18 cellular contexts compared by ENCODE assay signal in genomic region chr9:121171236-121171635, GRCh38. TPM values are rescaled to one million over a fixed set of nuclear protein-coding genes. Genes with fewer than 3 reads are reported as not detected.
DNase-seq lines count a peak whose midpoint lies in the region; ATAC-seq, FAIRE-seq and TF ChIP-seq lines count a peak whose summit lies in the region.
"Had no signal": no experiment of that assay in that cellular context is flagged by ENCODE, and none has a peak within 500 bp of the region (broad histone marks: within the 10 kb centered on the region; RNA-seq: fewer than 3 reads in every experiment).

No MANE protein-coding gene starts in this region.

- TF ChIP-seq EP300 in HepG2 (IDR thresholded peaks at IDR 0.05; ENCODE audit: low read depth in 2 of 2, low read length in 2 of 2) = no peak
- TF ChIP-seq EP300 in HepG2 (CRISPR knock-in tag; IDR thresholded peaks at IDR 0.05; ENCODE audit: borderline replicate concordance) = no peak

- H3K9me3 Mint-ChIP-seq in endothelial cell (ENCODE audit: unreplicated experiment) = no peaks in the 10 kb centered on the region
- H3K9me3 Mint-ChIP-seq in stimulated activated naive B cell treated with anti-CD40 and anti-IgM and Interleukin-4, amounts not matched to agents 10 μg/mL and 1 μg/mL and 100 μg/mL, for 72 hours = no peaks in the 10 kb centered on the region

- H3K9me3 ChIP-seq in HepG2 (ENCODE audit: low read length) (no peaks in the 10 kb centered on the region), right lobe of liver (no peaks in the 10 kb centered on the region)
- H3K9me3 ChIP-seq: BLaER1, Caco-2 had no signal

- H3K36me3 Mint-ChIP-seq in endothelial cell (ENCODE audit: low read depth, unreplicated experiment) = peaks cover 31% of the 10 kb centered on the region
- H3K36me3 Mint-ChIP-seq in stimulated activated naive B cell treated with anti-CD40 and anti-IgM and Interleukin-4, amounts not matched to agents 10 μg/mL and 1 μg/mL and 100 μg/mL, for 72 hours = peaks cover 38 to 71% of the 10 kb centered on the region in 2 donors

- H3K9ac ChIP-seq in HepG2 (ENCODE audit: insufficient read depth, low read depth, low read length) = no peak overlapping the region
- H3K9ac ChIP-seq: BLaER1, GM23248, KMS-11 had no signal

- peak overlapping the region; percentile 38 for H3K27ac Mint-ChIP-seq in endothelial cell (ENCODE audit: unreplicated experiment)
- H3K27ac Mint-ChIP-seq in stimulated activated naive B cell treated with anti-CD40 and anti-IgM and Interleukin-4, amounts not matched to agents 10 μg/mL and 1 μg/mL and 100 μg/mL, for 72 hours = peak overlapping the region; percentile 22

- H4K20me1 ChIP-seq in HepG2 (ENCODE audit: insufficient read depth, low read length) = no peaks in the 10 kb centered on the region

- no peak for TF ChIP-seq RAD21 in HepG2 (CRISPR knock-in tag; IDR thresholded peaks at IDR 0.05)

- 95% methylated on average over 5 of the region's 5 CpGs for WGBS in HepG2 (ENCODE audit: low lambda C conversion rate)
- 89% methylated on average over 5 of the region's 5 CpGs for WGBS in right lobe of liver (ENCODE audit: insufficient coverage, low coverage, low lambda C conversion rate, missing lambda C conversion rate)

- DNase-seq in DMS 273 (lab: John Stamatoyannopoulos, UW; ENCODE audit: unreplicated experiment) (peak; percentile 26), DMS 273 treated with DMSO at 0.1 percent for 48 hours (lab: John Stamatoyannopoulos, UW) (no peak), HepG2 (ENCODE audit: low spot score) (no peak), right lobe of liver (no peak), endothelial cell (ENCODE audit: low spot score) (peak; percentile 21)
- DNase-seq in stimulated activated naive B cell treated with anti-CD40 and anti-IgM and Interleukin-4, amounts not matched to agents 10 μg/mL and 1 μg/mL and 100 μg/mL, for 72 hours = no peak
- DNase-seq: Caco-2, GF-D8, GM23248, NCI-H187 treated with DMSO at 0.1 percent for 48 hours, NCI-H526 treated with DMSO at 0.1 percent for 48 hours, RPMI8226 had no signal

- no peak overlapping the region for H3K4me2 ChIP-seq in HepG2 (ENCODE audit: low read depth, low read length)
- H3K4me2 ChIP-seq: BLaER1, KMS-11 had no signal

- H3K4me1 ChIP-seq in HepG2 (ENCODE audit: insufficient read depth, low read length) = no peaks in the 10 kb centered on the region
- no peaks in the 10 kb centered on the region for H3K4me1 ChIP-seq in right lobe of liver
- H3K4me1 ChIP-seq: BLaER1, Caco-2 had no signal

- no peak overlapping the region for H3K4me3 ChIP-seq in HepG2 (replicated peaks in 1 of 3; ENCODE audit: insufficient read depth in 1 of 3, low read depth in 2 of 3, low read length in 3 of 3)
- no peak overlapping the region for H3K4me3 ChIP-seq in right lobe of liver
- H3K4me3 ChIP-seq: BLaER1, GM23248 had no signal

- H3K27me3 ChIP-seq in HepG2 (ENCODE audit: control insufficient read depth in 1 of 2, insufficient read depth in 2 of 2, low read length in 2 of 2) = no peaks in the 10 kb centered on the region
- H3K27me3 ChIP-seq in right lobe of liver = no peaks in the 10 kb centered on the region
- H3K27me3 ChIP-seq: BLaER1 had no signal

- H3K36me3 ChIP-seq in HepG2 (replicated peaks in 1 of 2; ENCODE audit: control insufficient read depth in 1 of 2, insufficient read depth in 2 of 2, low read length in 2 of 2) = peaks cover 5 to 40% of the 10 kb centered on the region in 2 experiments; a peak in 4 of 5 replicates
- H3K36me3 ChIP-seq in right lobe of liver = peaks cover 0 to 24% (median 6%) of the 10 kb centered on the region in 4 donors

- H3K27ac ChIP-seq in HepG2 (ENCODE audit: extremely low read length, insufficient read depth, low read length) = no peak overlapping the region
- no peak overlapping the region for H3K27ac ChIP-seq in right lobe of liver
- H3K27ac ChIP-seq: 22Rv1, BLaER1, GM23248, HL-60, KMS-11 had no signal

- no peak overlapping the region for H3K4me3 Mint-ChIP-seq in endothelial cell (ENCODE audit: unreplicated experiment)
- no peak overlapping the region for H3K4me3 Mint-ChIP-seq in stimulated activated naive B cell treated with anti-CD40 and anti-IgM and Interleukin-4, amounts not matched to agents 10 μg/mL and 1 μg/mL and 100 μg/mL, for 72 hours

- BruUV-seq in HepG2 (replicated peaks; lab: Mats Ljungman, UMichigan) = no TSS peak

- FAIRE-seq in HepG2 (lab: Jason Lieb, UNC) = no peak

- intact Hi-C loops in HepG2 (cut with micrococcal nuclease; ENCODE audit: unreplicated experiment) = no loop called here
- intact Hi-C loops in right lobe of liver (cut with DNase I) = no loop called here

- no peak for ATAC-seq in HepG2
- ATAC-seq in right lobe of liver = no peak
- no peak for ATAC-seq in stimulated activated naive B cell treated with anti-CD40 and anti-IgM and Interleukin-4, amounts not matched to agents 10 μg/mL and 1 μg/mL and 100 μg/mL, for 72 hours (replicated peaks)
- no peak for ATAC-seq in HG03439 (IDR thresholded peaks at IDR 0.05; ENCODE audit: unreplicated experiment)
- ATAC-seq in HG03025 (IDR thresholded peaks at IDR 0.05; ENCODE audit: low FRiP score, unreplicated experiment) = no peak

- POLR2A ChIA-PET in HepG2 (lab: Yijun Ruan, JAX) = no interaction called here

- H3K79me2 ChIP-seq in HepG2 (ENCODE audit: insufficient read depth, low read length) = no peaks in the 10 kb centered on the region

- no peak overlapping the region for H2AFZ ChIP-seq in HepG2 (ENCODE audit: low read length)
- H2AFZ ChIP-seq: GM23248 had no signal

- no peaks in the 10 kb centered on the region for H3K27me3 Mint-ChIP-seq in endothelial cell (ENCODE audit: unreplicated experiment)
- no peaks in the 10 kb centered on the region for H3K27me3 Mint-ChIP-seq in stimulated activated naive B cell treated with anti-CD40 and anti-IgM and Interleukin-4, amounts not matched to agents 10 μg/mL and 1 μg/mL and 100 μg/mL, for 72 hours

- H3K4me1 Mint-ChIP-seq in endothelial cell (ENCODE audit: unreplicated experiment) = peaks cover 6% of the 10 kb centered on the region
- H3K4me1 Mint-ChIP-seq in stimulated activated naive B cell treated with anti-CD40 and anti-IgM and Interleukin-4, amounts not matched to agents 10 μg/mL and 1 μg/mL and 100 μg/mL, for 72 hours = peaks cover 5 to 16% of the 10 kb centered on the region in 2 donors

- TF ChIP-seq CTCF in HepG2 (CRISPR knock-in tag; IDR thresholded peaks at IDR 0.05) (no peak), right lobe of liver (IDR thresholded peaks at IDR 0.05) (no peak), endothelial cell (IDR thresholded peaks at IDR 0.05; ENCODE audit: unreplicated experiment) (no peak)

- in situ Hi-C loops in HepG2 (cut with HindIII; ENCODE audit: extremely low pct_ligation_motif_present, low pct_unique_long_range_greater_than_20kb) = no loop called here

- TF ChIP-seq POLR2A in HepG2 (IDR thresholded peaks at IDR 0.05; ENCODE audit: insufficient read depth in 1 of 2, low read depth in 2 of 2, low read length in 2 of 2) (no peak), right lobe of liver (IDR thresholded peaks at IDR 0.05) (no peak)

- CTCF ChIA-PET in HepG2 (lab: Yijun Ruan, JAX; ENCODE audit: low intra/inter-chr PET ratio, low total read pairs) = no interaction called here

TF ChIP-seq in HepG2, 621 proteins besides CTCF, POLR2A, EP300 and RAD21:
- TF ChIP-seq ZNF629 (CRISPR knock-in tag; conservative IDR thresholded peaks at IDR 0.05) (peak; percentile 47; the same call in 1 of the 2 replicates), ZNF225 (CRISPR knock-in tag; IDR thresholded peaks at IDR 0.05) (no peak)

RNA-seq across cellular contexts. Expression of gene RAB14, which starts 30.4 kb away (rescaled TPM):
- total RNA-seq in HepG2 (2016; rRNA removed; fragmentation: Illumina TruSeq; extraction: Trizol) (19.3 and 42.2 TPM in 2 replicates), right lobe of liver (10 to 100 TPM; 29.0 to 65.1 (median 53.5) TPM), endothelial cell (ENCODE audit: unreplicated experiment) (81.6 TPM)
- 2.8 and 4.0 TPM in 2 replicates for total RNA-seq in HepG2 (2016; cell fraction: cytosol; rRNA removed; fragmentation: Illumina TruSeq; extraction: Trizol; ENCODE audit: low read depth)
- 18.4 and 42.0 TPM in 2 replicates for total RNA-seq in HepG2 (2016; cell fraction: insoluble cytoplasmic fraction; rRNA removed; fragmentation: Illumina TruSeq; extraction: Trizol)
- 18.7 and 20.5 TPM in 2 replicates for total RNA-seq in HepG2 (2016; cell fraction: membrane; rRNA removed; fragmentation: Illumina TruSeq; extraction: Trizol)
- 24.4 and 28.8 TPM in 2 replicates for total RNA-seq in HepG2 (2016; cell fraction: nucleus; rRNA removed; fragmentation: Illumina TruSeq; extraction: Trizol)
- 15.3 and 17.4 TPM in 2 replicates for polyA plus RNA-seq in HepG2 (2011; rRNA removed)
- polyA plus RNA-seq in HepG2 (2011; cell fraction: cytosol; rRNA removed) = 6.4 and 13.9 TPM in 2 replicates
- polyA plus RNA-seq in HepG2 (2011; cell fraction: nucleus; rRNA removed) = 9.5 and 11.9 TPM in 2 replicates
- polyA plus RNA-seq in HepG2 (2012) = 31.9 and 33.9 TPM in 2 replicates
- 2.7 and 2.8 TPM in 2 replicates for polyA plus RNA-seq in HepG2 (2016; cell fraction: cytosol; fragmentation: Illumina TruSeq; extraction: Trizol; ENCODE audit: low read depth)
- 58.3 and 63.3 TPM in 2 replicates for polyA plus RNA-seq in HepG2 (2016; cell fraction: insoluble cytoplasmic fraction; fragmentation: Illumina TruSeq; extraction: Trizol; ENCODE audit: low read depth)
- 12.2 and 12.7 TPM in 2 replicates for polyA plus RNA-seq in HepG2 (2016; cell fraction: membrane; fragmentation: Illumina TruSeq; extraction: Trizol; ENCODE audit: low read depth)
- 39.9 TPM in 2 replicates for polyA plus RNA-seq in HepG2 (2016; cell fraction: nucleus; fragmentation: Illumina TruSeq; extraction: Trizol; ENCODE audit: insufficient read depth, low read depth)
- polyA minus RNA-seq in HepG2 (2011; rRNA and poly(A)+ RNA removed; ENCODE audit: low replicate concordance) = 8.0 and 11.9 TPM in 2 replicates
- polyA minus RNA-seq in HepG2 (2011; cell fraction: cytosol; rRNA and poly(A)+ RNA removed) = 14.1 and 21.2 TPM in 2 replicates
- polyA minus RNA-seq in HepG2 (2011; cell fraction: nucleus; rRNA and poly(A)+ RNA removed) = 18.9 and 25.6 TPM in 2 replicates

Comparison
In these comparisons a context has a peak if more than half of its experiments do, and no peak if none do; other contexts are left out.
1. DNase-seq: peak in DMS 273 (single experiment) and endothelial cell (single experiment); none in DMS 273 treated with DMSO at 0.1 percent for 48 hours (single experiment), HepG2 (single experiment), right lobe of liver (0 of 3) and stimulated activated naive B cell treated with anti-CD40 and anti-IgM and Interleukin-4, amounts not matched to agents 10 μg/mL and 1 μg/mL and 100 μg/mL, for 72 hours (single experiment).